1 cellular context compared by ENCODE assay signal in genomic region chr5:163758283-163758711, GRCh38.
TF ChIP-seq lines count a peak whose summit lies in the region.

No MANE protein-coding gene starts in this region.

TF ChIP-seq in endothelial cell of umbilical vein, 7 proteins besides CTCF, POLR2A, EP300 and RAD21 (continued from another document):
- TF ChIP-seq POLR2AphosphoS5 (IDR thresholded peaks at IDR 0.05; ENCODE audit: insufficient read depth, low read depth, low read length) (peak; percentile 68), MYC (IDR thresholded peaks at IDR 0.05; ENCODE audit: low read depth, low read length) (no peak)
